Comparison of ENCODE assay signal across 8 cellular contexts in the genomic region with DNA sequence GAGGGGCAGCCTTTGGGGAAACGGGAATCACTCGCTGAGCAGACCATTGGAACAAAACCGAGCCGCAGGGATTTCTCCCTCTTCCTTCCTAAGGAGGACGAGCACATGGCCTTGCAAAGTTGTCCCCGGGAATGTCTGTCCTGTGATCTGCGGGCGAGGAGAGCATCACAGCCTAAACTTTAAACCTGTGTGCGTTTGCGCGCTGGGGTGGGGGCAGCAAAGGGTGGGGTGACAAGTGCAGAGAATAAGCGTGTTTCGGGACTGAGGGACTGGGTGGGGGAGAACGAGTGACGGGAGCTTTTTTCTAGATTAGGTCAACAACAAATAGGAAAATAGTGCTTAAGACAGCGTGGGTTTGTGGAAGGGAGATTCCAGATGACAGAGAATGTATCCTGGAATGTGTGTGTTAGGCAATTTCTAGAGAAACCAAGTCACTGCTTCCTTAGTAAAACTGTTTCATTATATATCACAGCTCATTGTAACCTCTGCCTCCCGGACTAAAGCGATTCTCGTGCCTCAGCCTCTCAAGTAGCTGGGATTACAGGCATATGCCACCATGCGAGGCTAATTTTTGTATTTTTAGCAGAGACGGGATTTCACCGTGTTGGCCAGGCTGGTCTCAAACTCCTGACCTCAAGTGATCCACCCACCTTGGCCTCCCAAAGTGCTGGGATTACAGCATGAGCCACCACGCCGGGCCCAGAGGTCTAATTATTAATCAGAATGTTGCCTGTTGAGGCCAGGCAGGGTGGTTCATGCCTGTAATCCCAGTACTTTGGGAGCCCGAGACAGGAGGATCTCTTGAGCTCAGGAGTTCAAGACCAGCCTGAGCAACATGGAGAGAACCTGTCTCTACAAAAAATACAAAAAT. TPM values are rescaled to one million over a fixed set of nuclear protein-coding genes. Genes with fewer than 3 reads are reported as not detected.
DNase-seq lines count a peak whose midpoint lies in the region; ATAC-seq and TF ChIP-seq lines count a peak whose summit lies in the region.
"Not testable (repeated sequence)": the region's sequence is repeated elsewhere in the genome, so short reads cannot be mapped to it uniquely, and the experiment has no call there.

C17orf58 (minus strand) TSS at position 169 of the 871 bp plus-strand sequence. CDS start 271 bp downstream, outside the sequence.

- H3K9me3 ChIP-seq in lung (ENCODE audit: control insufficient read depth in 2 of 2, insufficient read depth in 1 of 2, low read length in 1 of 2): not testable (repeated sequence)

- H3K4me3 ChIP-seq in fibroblast of pulmonary artery (replicated peaks; ENCODE audit: low read depth, low read length): peak within 1 kb of the TSS; percentile 73
- peak within 1 kb of the TSS; percentile 32 for H3K4me3 ChIP-seq in lung

- peak; percentile 7 for ATAC-seq in WTC11
- ATAC-seq in lung (ENCODE audit: insufficient read depth, low FRiP score): not testable (repeated sequence)

- not testable (repeated sequence) for H3K27me3 ChIP-seq in lung (ENCODE audit: control insufficient read depth, insufficient read depth)

- WGBS in lung, 2 donors: 26 to 33% methylated on average over 25 of the region's 25 CpGs

- H3K4me1 ChIP-seq in lung (ENCODE audit: control insufficient read depth in 2 of 2, insufficient read depth in 2 of 2, low read length in 2 of 2): peaks cover 3 to 11% of the 10 kb centered on the region in 2 donors

- peak within 1 kb of the TSS; percentile 79 to 94 (median 90) for H3K4me3 Mint-ChIP-seq in IgD-negative memory B cell
- H3K4me3 Mint-ChIP-seq in WTC11: peak within 1 kb of the TSS; percentile 80
- peak within 1 kb of the TSS; percentile 85 to 92 (median 87) for H3K4me3 Mint-ChIP-seq in brain
- H3K4me3 Mint-ChIP-seq in type B pancreatic cell: peak within 1 kb of the TSS; percentile 90

- not testable (repeated sequence) for H3K36me3 Mint-ChIP-seq in IgD-negative memory B cell, WTC11, brain, type B pancreatic cell

- peak within 1 kb of the TSS in 1 of 2 donors; percentile 15 for H3K27ac ChIP-seq in lung (ENCODE audit: low read depth in 1 of 2, low read length in 1 of 2)

- H3K27me3 Mint-ChIP-seq in IgD-negative memory B cell (peaks cover 19% of the 10 kb centered on the region), WTC11 (ENCODE audit: low read depth) (peaks cover 27% of the 10 kb centered on the region), type B pancreatic cell (peaks cover 21% of the 10 kb centered on the region)
- H3K27me3 Mint-ChIP-seq in brain: not testable (repeated sequence)

- DNase-seq in DMS53 (lab: John Stamatoyannopoulos, UW) (peak; percentile 37), WTC11 (ENCODE audit: low spot score) (peak; percentile 23), fibroblast of pulmonary artery (ENCODE audit: low read depth) (peak; percentile 76), retina (peak; percentile 28)
- DNase-seq in lung (ENCODE audit: low spot score); type B pancreatic cell (ENCODE audit: extremely low spot score, unreplicated experiment): not testable (repeated sequence)

- peak within 1 kb of the TSS; percentile 29 to 69 (median 63) for H3K27ac Mint-ChIP-seq in IgD-negative memory B cell
- H3K27ac Mint-ChIP-seq in WTC11: not testable (repeated sequence)
- peak within 1 kb of the TSS; percentile 77 to 96 (median 90) for H3K27ac Mint-ChIP-seq in brain
- peak within 1 kb of the TSS; percentile 68 for H3K27ac Mint-ChIP-seq in type B pancreatic cell

- POLR2A ChIA-PET in WTC11 (lab: Charles Lee): interaction anchor here (0.6 to 1.1 kb wide), 2 partner anchors 15 to 31 kb away, joined by 3 read pairs; no protein-coding TSS in a partner anchor

- not testable (repeated sequence) for H3K9me3 Mint-ChIP-seq in IgD-negative memory B cell, WTC11, brain, type B pancreatic cell

- CTCF ChIA-PET in WTC11 (lab: Charles Lee): interaction anchor here (0.8 to 2.4 kb wide), 4 partner anchors 13 to 24 kb away, joined by 3 to 7 read pairs (median 4); no protein-coding TSS in a partner anchor

- not testable (repeated sequence) for H3K36me3 ChIP-seq in lung (ENCODE audit: control insufficient read depth in 2 of 2, insufficient read depth in 2 of 2, low read length in 2 of 2)

- not testable (repeated sequence) for TF ChIP-seq CTCF in WTC11 (IDR thresholded peaks at IDR 0.05); brain (conservative IDR thresholded peaks at IDR 0.05); fibroblast of pulmonary artery (IDR thresholded peaks at IDR 0.05; ENCODE audit: low read length, missing control alignments); lung (IDR thresholded peaks at IDR 0.05; ENCODE audit: control extremely low read depth, extremely low read depth); type B pancreatic cell (conservative IDR thresholded peaks at IDR 0.05)

- peaks cover 15 to 28% (median 27%) of the 10 kb centered on the region in 3 donors for H3K4me1 Mint-ChIP-seq in IgD-negative memory B cell
- H3K4me1 Mint-ChIP-seq in WTC11: peaks cover 24% of the 10 kb centered on the region
- peaks cover 41% of the 10 kb centered on the region for H3K4me1 Mint-ChIP-seq in brain
- peaks cover 25% of the 10 kb centered on the region for H3K4me1 Mint-ChIP-seq in type B pancreatic cell (ENCODE audit: unreplicated experiment)

TF ChIP-seq in WTC11, 78 proteins besides CTCF, POLR2A, EP300 and RAD21:
- TF ChIP-seq, protein P1, sequence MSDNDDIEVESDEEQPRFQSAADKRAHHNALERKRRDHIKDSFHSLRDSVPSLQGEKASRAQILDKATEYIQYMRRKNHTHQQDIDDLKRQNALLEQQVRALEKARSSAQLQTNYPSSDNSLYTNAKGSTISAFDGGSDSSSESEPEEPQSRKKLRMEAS (CRISPR knock-in tag; IDR thresholded peaks at IDR 0.05): peak; percentile 42; the same call in 1 of the 2 replicates

RNA-seq across cellular contexts. Expression of gene C17orf58, which starts in this region (rescaled TPM):
- polyA plus RNA-seq in IgD-negative memory B cell: 1.6 TPM
- total RNA-seq in WTC11 (2021): 27.4 to 29.5 TPM (median 28.2 TPM) in 3 replicates
- polyA plus RNA-seq in brain (ENCODE audit: insufficient read depth, low read depth, low replicate concordance): 27.5 TPM
- 10 to 100 TPM; 11.2 to 11.6 TPM for total RNA-seq in lung
- polyA plus RNA-seq in lung: 10 to 100 TPM in 1 of 2 donors, 1 to 10 TPM in 1; 7.0 to 11.0 TPM
- 8.1 and 8.8 TPM in 2 replicates for total RNA-seq in type B pancreatic cell (ENCODE audit: low replicate concordance)
